Comparison of ENCODE assay signal across 31 cellular contexts in the genomic region with DNA sequence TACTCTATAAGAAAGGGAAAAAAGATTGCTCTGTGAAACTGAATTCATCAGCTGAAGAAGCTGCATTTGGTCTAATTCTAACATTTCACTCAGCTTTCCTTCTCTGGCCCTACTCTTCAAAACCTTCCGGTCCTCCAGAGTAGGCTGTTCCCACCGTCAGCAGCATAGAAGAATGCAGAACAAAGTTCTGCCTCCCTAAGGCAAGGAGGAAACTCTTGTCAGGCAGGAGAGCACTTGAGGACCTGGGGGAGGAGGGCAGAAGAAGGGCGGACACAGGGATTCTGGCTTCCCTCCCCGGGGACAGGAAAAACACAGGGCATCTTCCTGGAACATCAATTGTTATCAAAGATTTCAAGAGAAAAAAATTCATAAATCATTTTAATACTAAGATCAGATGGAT.
"Had no signal": no experiment of that assay in that cellular context is flagged by ENCODE, and none has a peak within 500 bp of the region (broad histone marks: within the 10 kb centered on the region; RNA-seq: fewer than 3 reads in every experiment).

No MANE protein-coding gene starts in this region.

- H3K9me3 ChIP-seq: ascending aorta, breast epithelium, colonic mucosa had no signal

- H3K36me3 Mint-ChIP-seq: activated naive CD4-positive, alpha-beta T cell treated with anti-CD3 and anti-CD28 coated beads, Interleukin-2, amount 10 ng/mL, durations not matched to agents 7 days and 5 days; activated naive CD4-positive, alpha-beta T cell treated with anti-CD3 and anti-CD28 coated beads, Interleukin-2, amount 50 U/mL, for 72 hours; activated naive CD8-positive, alpha-beta T cell treated with anti-CD3 and anti-CD28 coated beads, Interleukin-2, amount 10 ng/mL, durations not matched to agents 7 days and 5 days; brain had no signal

- H3K36me3 ChIP-seq: ascending aorta, breast epithelium, cardiac muscle cell, colonic mucosa had no signal

- H3K4me1 ChIP-seq: breast epithelium, colonic mucosa had no signal

- H3K27ac Mint-ChIP-seq: activated CD4-positive, alpha-beta memory T cell treated with anti-CD3 and anti-CD28 coated beads, Interleukin-2, amount 10 ng/mL, durations not matched to agents 7 days and 5 days; activated CD4-positive, alpha-beta T cell treated with anti-CD3 and anti-CD28 coated beads for 36 hours; activated CD4-positive, alpha-beta T cell treated with anti-CD3 and anti-CD28 coated beads, Interleukin-2, amount 10 ng/mL, durations not matched to agents 7 days and 5 days; activated naive CD4-positive, alpha-beta T cell treated with anti-CD3 and anti-CD28 coated beads, Interleukin-2, amount 10 ng/mL, durations not matched to agents 7 days and 5 days; activated naive CD4-positive, alpha-beta T cell treated with anti-CD3 and anti-CD28 coated beads, Interleukin-2, amount 50 U/mL, for 72 hours; activated naive CD8-positive, alpha-beta T cell treated with anti-CD3 and anti-CD28 coated beads, Interleukin-2, amount 10 ng/mL, durations not matched to agents 7 days and 5 days; activated T-cell treated with anti-CD3 and anti-CD28 coated beads, Interleukin-2, amount 50 U/mL, for 24 hours; activated T-cell treated with anti-CD3 and anti-CD28 coated beads, Interleukin-2, amount 50 U/mL, for 72 hours; brain; endodermal cell; T-helper 2 cell treated with Interferon-gamma antibody and Interleukin-4, amounts not matched to agents 5 μg/mL and 100 μg/mL, for 36 hours had no signal

- H3K9me3 Mint-ChIP-seq: activated CD4-positive, alpha-beta memory T cell treated with anti-CD3 and anti-CD28 coated beads, Interleukin-2, amount 10 ng/mL, durations not matched to agents 7 days and 5 days; activated CD4-positive, alpha-beta T cell treated with anti-CD3 and anti-CD28 coated beads, Interleukin-2, amount 10 ng/mL, durations not matched to agents 7 days and 5 days; activated naive CD4-positive, alpha-beta T cell treated with anti-CD3 and anti-CD28 coated beads, Interleukin-2, amount 10 ng/mL, durations not matched to agents 7 days and 5 days; activated naive CD4-positive, alpha-beta T cell treated with anti-CD3 and anti-CD28 coated beads, Interleukin-2, amount 50 U/mL, for 72 hours; activated naive CD8-positive, alpha-beta T cell treated with anti-CD3 and anti-CD28 coated beads, Interleukin-2, amount 10 ng/mL, durations not matched to agents 7 days and 5 days; activated T-cell treated with anti-CD3 and anti-CD28 coated beads, Interleukin-2, amount 50 U/mL, for 24 hours; activated T-cell treated with anti-CD3 and anti-CD28 coated beads, Interleukin-2, amount 50 U/mL, for 72 hours; brain; endodermal cell; T-helper 2 cell treated with Interferon-gamma antibody and Interleukin-4, amounts not matched to agents 5 μg/mL and 100 μg/mL, for 36 hours had no signal

- H3K27me3 ChIP-seq: ascending aorta, breast epithelium, colonic mucosa had no signal

- H3K4me3 ChIP-seq: ascending aorta, breast epithelium, cardiac muscle cell, colonic mucosa had no signal

- DNase-seq: activated CD4-positive, alpha-beta memory T cell treated with anti-CD3 and anti-CD28 coated beads, Interleukin-2, amount 10 ng/mL, durations not matched to agents 7 days and 5 days; activated CD4-positive, alpha-beta T cell treated with anti-CD3 and anti-CD28 coated beads for 36 hours; activated CD4-positive, alpha-beta T cell treated with anti-CD3 and anti-CD28 coated beads, Interleukin-2, amount 10 ng/mL, durations not matched to agents 7 days and 5 days; activated CD4-positive, alpha-beta T cell treated with anti-CD3 and anti-CD28 coated beads, Interleukin-2, amount 50 U/mL, for 4 hours; activated CD4-positive, CD25-positive, alpha-beta regulatory T cell; activated CD4-positive, CD25-positive, alpha-beta regulatory T cell treated with anti-CD3 and anti-CD28 coated beads, Interleukin-2, amount 50 U/mL, for 72 hours; activated CD8-positive, alpha-beta memory T cell treated with anti-CD3 and anti-CD28 coated beads, Interleukin-2, amount 50 U/mL, for 48 hours; activated gamma-delta T cell; activated naive CD4-positive, alpha-beta T cell; activated naive CD4-positive, alpha-beta T cell treated with anti-CD3 and anti-CD28 coated beads, Interleukin-2, amount 10 ng/mL, durations not matched to agents 7 days and 5 days; activated naive CD8-positive, alpha-beta T cell treated with anti-CD3 and anti-CD28 coated beads, Interleukin-2, amount 10 ng/mL, durations not matched to agents 7 days and 5 days; activated T-cell treated with anti-CD3 and anti-CD28 coated beads for 4 hours; activated T-cell treated with anti-CD3 and anti-CD28 coated beads, Interleukin-2, amount 50 U/mL, for 24 hours; activated T-cell treated with anti-CD3 and anti-CD28 coated beads, Interleukin-2, amount 50 U/mL, for 72 hours; central memory CD4-positive, alpha-beta T cell; cerebellar nuclear complex; colonic mucosa; effector memory CD4-positive, alpha-beta T cell; endodermal cell; foreskin fibroblast; head of caudate nucleus; T-helper 1 cell; T-helper 17 cell; T1000 had no signal

- H3K4me3 Mint-ChIP-seq: activated CD4-positive, alpha-beta memory T cell treated with anti-CD3 and anti-CD28 coated beads, Interleukin-2, amount 10 ng/mL, durations not matched to agents 7 days and 5 days; activated CD4-positive, alpha-beta T cell treated with anti-CD3 and anti-CD28 coated beads for 36 hours; activated CD4-positive, alpha-beta T cell treated with anti-CD3 and anti-CD28 coated beads, Interleukin-2, amount 10 ng/mL, durations not matched to agents 7 days and 5 days; activated naive CD4-positive, alpha-beta T cell treated with anti-CD3 and anti-CD28 coated beads, Interleukin-2, amount 10 ng/mL, durations not matched to agents 7 days and 5 days; activated naive CD8-positive, alpha-beta T cell treated with anti-CD3 and anti-CD28 coated beads, Interleukin-2, amount 10 ng/mL, durations not matched to agents 7 days and 5 days; activated T-cell treated with anti-CD3 and anti-CD28 coated beads, Interleukin-2, amount 50 U/mL, for 24 hours; activated T-cell treated with anti-CD3 and anti-CD28 coated beads, Interleukin-2, amount 50 U/mL, for 72 hours; brain; endodermal cell; T-helper 17 cell; T-helper 2 cell treated with Interferon-gamma antibody and Interleukin-4, amounts not matched to agents 5 μg/mL and 100 μg/mL, for 36 hours had no signal

- ATAC-seq: activated CD4-positive, alpha-beta T cell treated with anti-CD3 and anti-CD28 coated beads for 36 hours; activated naive CD4-positive, alpha-beta T cell treated with anti-CD3 and anti-CD28 coated beads, Interleukin-2, amount 50 U/mL, for 72 hours; activated T-cell treated with anti-CD3 and anti-CD28 coated beads, Interleukin-2, amount 50 U/mL, for 72 hours; esophagus mucosa; T-helper 17 cell had no signal

- H3K27ac ChIP-seq: ascending aorta, breast epithelium, cardiac muscle cell, colonic mucosa had no signal

- H3K4me1 Mint-ChIP-seq: activated CD4-positive, alpha-beta memory T cell treated with anti-CD3 and anti-CD28 coated beads, Interleukin-2, amount 10 ng/mL, durations not matched to agents 7 days and 5 days; activated CD4-positive, alpha-beta T cell treated with anti-CD3 and anti-CD28 coated beads for 36 hours; activated CD4-positive, alpha-beta T cell treated with anti-CD3 and anti-CD28 coated beads, Interleukin-2, amount 10 ng/mL, durations not matched to agents 7 days and 5 days; activated naive CD4-positive, alpha-beta T cell treated with anti-CD3 and anti-CD28 coated beads, Interleukin-2, amount 10 ng/mL, durations not matched to agents 7 days and 5 days; activated naive CD8-positive, alpha-beta T cell treated with anti-CD3 and anti-CD28 coated beads, Interleukin-2, amount 10 ng/mL, durations not matched to agents 7 days and 5 days had no signal
